In genomic region chr6:15296735-15297134, GRCh38 we compare ENCODE assay signal across 10 cellular contexts. TPM values are rescaled to one million over a fixed set of nuclear protein-coding genes. Genes with fewer than 3 reads are reported as not detected.
DNase-seq lines count a peak whose midpoint lies in the region; ATAC-seq and TF ChIP-seq lines count a peak whose summit lies in the region.
"Had no signal": no experiment of that assay in that cellular context is flagged by ENCODE, and none has a peak within 500 bp of the region (broad histone marks: within the 10 kb centered on the region; RNA-seq: fewer than 3 reads in every experiment).

No MANE protein-coding gene starts in this region.

- H3K27ac ChIP-seq in CD4-positive, alpha-beta T cell (ENCODE audit: low read depth, low read length), result no peak overlapping the region
- H3K27ac ChIP-seq: foreskin keratinocyte, tibial nerve had no signal

- ATAC-seq in CD4-positive, alpha-beta T cell (ENCODE audit: poor library complexity), result peak; percentile 42
- peak; percentile 33 for ATAC-seq in HG03175 (IDR thresholded peaks at IDR 0.05; ENCODE audit: unreplicated experiment)
- ATAC-seq: foreskin keratinocyte had no signal

- no peaks in the 10 kb centered on the region for H3K9me3 Mint-ChIP-seq in CD4-positive, alpha-beta T cell
- no peaks in the 10 kb centered on the region for H3K9me3 Mint-ChIP-seq in activated naive CD4-positive, alpha-beta T cell treated with anti-CD3 and anti-CD28 coated beads, Interleukin-2, amount 10 ng/mL, durations not matched to agents 7 days and 5 days
- no peaks in the 10 kb centered on the region for H3K9me3 Mint-ChIP-seq in nephron progenitor cell

- peaks cover 8% of the 10 kb centered on the region for H3K36me3 Mint-ChIP-seq in CD4-positive, alpha-beta T cell (ENCODE audit: low read depth)
- H3K36me3 Mint-ChIP-seq in activated naive CD4-positive, alpha-beta T cell treated with anti-CD3 and anti-CD28 coated beads, Interleukin-2, amount 10 ng/mL, durations not matched to agents 7 days and 5 days, result peaks cover 25% of the 10 kb centered on the region
- peaks cover 24% of the 10 kb centered on the region for H3K36me3 Mint-ChIP-seq in nephron progenitor cell (ENCODE audit: low read depth)

- TF ChIP-seq CTCF in CD4-positive, alpha-beta T cell (IDR thresholded peaks at IDR 0.05), result no peak
- no peak for TF ChIP-seq CTCF in nephron progenitor cell (IDR thresholded peaks at IDR 0.05)

- CTCF ChIA-PET in CD4-positive, alpha-beta T cell (lab: Charles Lee), result no interaction called here
- CTCF ChIA-PET in activated naive CD4-positive, alpha-beta T cell treated with anti-CD3 and anti-CD28 coated beads, Interleukin-2, amount 10 ng/mL, durations not matched to agents 7 days and 5 days (lab: Charles Lee), result no interaction called here

- H3K4me3 Mint-ChIP-seq in CD4-positive, alpha-beta T cell, result peak overlapping the region; percentile 22
- H3K4me3 Mint-ChIP-seq in activated naive CD4-positive, alpha-beta T cell treated with anti-CD3 and anti-CD28 coated beads, Interleukin-2, amount 10 ng/mL, durations not matched to agents 7 days and 5 days, result peak overlapping the region; percentile 12
- no peak overlapping the region for H3K4me3 Mint-ChIP-seq in nephron progenitor cell

- POLR2A ChIA-PET in CD4-positive, alpha-beta T cell (lab: Charles Lee), result interaction anchor here (1.5 kb wide), 1 partner anchor 48 kb away, joined by 4 read pairs; no protein-coding TSS in a partner anchor

- H3K9me3 ChIP-seq in CD4-positive, alpha-beta T cell (ENCODE audit: control insufficient read depth, low read length), result no peaks in the 10 kb centered on the region
- H3K9me3 ChIP-seq: tibial nerve had no signal

- intact Hi-C loops in CD4-positive, alpha-beta T cell (cut with DNase I, micrococcal nuclease), result loop anchor here in 1 of 2 experiments (5.0 kb wide), 1 partner anchor 34 kb away; no protein-coding TSS in a partner anchor

- no peaks in the 10 kb centered on the region for H3K27me3 Mint-ChIP-seq in CD4-positive, alpha-beta T cell
- H3K27me3 Mint-ChIP-seq in activated naive CD4-positive, alpha-beta T cell treated with anti-CD3 and anti-CD28 coated beads, Interleukin-2, amount 10 ng/mL, durations not matched to agents 7 days and 5 days, result no peaks in the 10 kb centered on the region
- no peaks in the 10 kb centered on the region for H3K27me3 Mint-ChIP-seq in nephron progenitor cell (ENCODE audit: low read depth, poor library complexity)

- H3K27me3 ChIP-seq in CD4-positive, alpha-beta T cell (ENCODE audit: control insufficient read depth, insufficient read depth, low read length), result no peaks in the 10 kb centered on the region
- H3K27me3 ChIP-seq: foreskin keratinocyte, tibial nerve had no signal

- peaks cover 88% of the 10 kb centered on the region for H3K4me1 Mint-ChIP-seq in CD4-positive, alpha-beta T cell (ENCODE audit: low read depth)
- H3K4me1 Mint-ChIP-seq in activated naive CD4-positive, alpha-beta T cell treated with anti-CD3 and anti-CD28 coated beads, Interleukin-2, amount 10 ng/mL, durations not matched to agents 7 days and 5 days, result peaks cover 84% of the 10 kb centered on the region
- H3K4me1 Mint-ChIP-seq in nephron progenitor cell, result peaks cover 69% of the 10 kb centered on the region

- no peak for DNase-seq in CD4-positive, alpha-beta T cell
- DNase-seq in GM19238 (ENCODE audit: insufficient read length, low spot score), result peak; percentile 28
- DNase-seq in activated naive CD4-positive, alpha-beta T cell treated with anti-CD3 and anti-CD28 coated beads, Interleukin-2, amount 10 ng/mL, durations not matched to agents 7 days and 5 days, result peak; percentile 53
- DNase-seq in T-helper 9 cell, result no peak
- DNase-seq in NCI-H345 (lab: John Stamatoyannopoulos, UW), result no peak
- no peak for DNase-seq in nephron progenitor cell
- no peak for DNase-seq in NCI-H187 (lab: John Stamatoyannopoulos, UW)
- DNase-seq: foreskin keratinocyte had no signal

- H3K27ac Mint-ChIP-seq in CD4-positive, alpha-beta T cell, result peak overlapping the region; percentile 32
- H3K27ac Mint-ChIP-seq in activated naive CD4-positive, alpha-beta T cell treated with anti-CD3 and anti-CD28 coated beads, Interleukin-2, amount 10 ng/mL, durations not matched to agents 7 days and 5 days, result peak overlapping the region; percentile 90
- no peak overlapping the region for H3K27ac Mint-ChIP-seq in nephron progenitor cell

RNA-seq across cellular contexts. Expression of gene JARID2, which starts 50.9 kb away (rescaled TPM):
- total RNA-seq in CD4-positive, alpha-beta T cell, result 10 to 100 TPM; 32.0 to 33.0 TPM

Comparison
In these comparisons a context has a peak if more than half of its experiments do, and no peak if none do; other contexts are left out.
1. DNase-seq: peak in GM19238 (single experiment) and activated naive CD4-positive, alpha-beta T cell treated with anti-CD3 and anti-CD28 coated beads, Interleukin-2, amount 10 ng/mL, durations not matched to agents 7 days and 5 days (single experiment); none in CD4-positive, alpha-beta T cell (0 of 10), T-helper 9 cell (single experiment), NCI-H345 (single experiment), nephron progenitor cell (single experiment) and NCI-H187 (0 of 2).